Comparison of ENCODE assay signal across 30 cellular contexts in the genomic region with DNA sequence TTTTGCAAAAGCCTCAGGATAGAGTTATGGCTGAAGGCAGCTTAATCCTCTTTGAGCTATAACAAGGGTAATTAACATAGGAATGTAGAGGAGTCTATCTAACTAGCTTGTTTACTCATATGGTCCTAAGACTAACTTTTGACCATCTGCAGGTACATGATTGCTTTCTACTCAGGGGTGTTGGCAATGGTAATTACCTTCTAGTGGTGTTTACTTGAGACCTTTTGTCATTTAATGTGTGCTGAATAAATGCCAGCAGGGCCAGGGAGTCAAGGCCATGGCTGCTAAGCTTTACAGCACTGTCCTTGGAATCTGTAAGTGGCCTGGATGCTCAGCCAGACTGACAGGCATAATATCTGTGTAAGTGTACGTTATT.
DNase-seq lines count a peak whose midpoint lies in the region; ATAC-seq, FAIRE-seq and TF ChIP-seq lines count a peak whose summit lies in the region.
"Had no signal": no experiment of that assay in that cellular context is flagged by ENCODE, and none has a peak within 500 bp of the region (broad histone marks: within the 10 kb centered on the region; RNA-seq: fewer than 3 reads in every experiment).

No MANE protein-coding gene starts in this region.

- no peaks in the 10 kb centered on the region for H4K20me1 ChIP-seq in astrocyte (ENCODE audit: insufficient read depth, low read length)

- H3K4me1 ChIP-seq in astrocyte (ENCODE audit: insufficient read depth, low read length), result no peaks in the 10 kb centered on the region

- peak; percentile 28 for DNase-seq in NCI-H1105 treated with DMSO at 0.1 percent for 48 hours (lab: John Stamatoyannopoulos, UW)
- DNase-seq in NCI-H1105 (lab: John Stamatoyannopoulos, UW), result no peak
- no peak for DNase-seq in astrocyte (ENCODE audit: low read depth)
- peak; percentile 40 for DNase-seq in iPS-NIHi7 (ENCODE audit: extremely low spot score)
- DNase-seq in progenitor cell of endocrine pancreas (ENCODE audit: low spot score, unreplicated experiment), result no peak
- no peak for DNase-seq in NCI-H2107 (lab: John Stamatoyannopoulos, UW)
- no peak for DNase-seq in inferior parietal cortex (ENCODE audit: extremely low spot score)
- DNase-seq: activated CD4-positive, alpha-beta T cell treated with anti-CD3 and anti-CD28 coated beads, Interleukin-2, amount 50 U/mL, for 1 hour; activated CD8-positive, alpha-beta memory T cell treated with anti-CD3 and anti-CD28 coated beads, Interleukin-2, amount 10 ng/mL, durations not matched to agents 7 days and 5 days; activated naive CD4-positive, alpha-beta T cell; activated T-cell treated with anti-CD3 and anti-CD28 coated beads, Interleukin-2, amount 50 U/mL, for 72 hours; effector CD8-positive, alpha-beta T cell; erythroblast; foreskin fibroblast; GOT3; head of caudate nucleus; immature natural killer cell; left ventricle myocardium superior; midbrain; naive thymus-derived CD8-positive, alpha-beta T cell; NCI-H1092; NCI-H1930; NCI-H526 treated with DMSO at 0.1 percent for 48 hours; occipital lobe had no signal

- no peak overlapping the region for H2AFZ ChIP-seq in astrocyte (ENCODE audit: low read depth, low read length)

- peak overlapping the region; percentile 10 for H3K4me2 ChIP-seq in astrocyte (ENCODE audit: low read length)

- H3K4me3 ChIP-seq in astrocyte (ENCODE audit: insufficient read depth, low read depth, low read length), result no peak overlapping the region
- H3K4me3 ChIP-seq: thoracic aorta had no signal

- TF ChIP-seq CTCF in astrocyte (IDR thresholded peaks at IDR 0.05; ENCODE audit: insufficient read depth, low read depth, low read length) (no peak), progenitor cell of endocrine pancreas (IDR thresholded peaks at IDR 0.05; ENCODE audit: unreplicated experiment) (no peak)

- no peaks in the 10 kb centered on the region for H3K9me3 ChIP-seq in astrocyte (ENCODE audit: insufficient read depth, low read depth, low read length)
- H3K9me3 ChIP-seq: thoracic aorta had no signal

- no peaks in the 10 kb centered on the region for H3K9me3 Mint-ChIP-seq in astrocyte (ENCODE audit: unreplicated experiment)
- H3K9me3 Mint-ChIP-seq in progenitor cell of endocrine pancreas (ENCODE audit: low read depth), result no peaks in the 10 kb centered on the region
- H3K9me3 Mint-ChIP-seq: IgD-negative memory B cell; stimulated activated naive CD8-positive, alpha-beta T cell treated with anti-CD3 and anti-CD28 coated beads, Interleukin-15, Interleukin-2, amounts not matched to agents 100 ng/mL and 50 ng/mL, for 24 hours had no signal

- H3K4me1 Mint-ChIP-seq in astrocyte (ENCODE audit: low read depth, unreplicated experiment), result peaks cover 59% of the 10 kb centered on the region
- peaks cover 29% of the 10 kb centered on the region for H3K4me1 Mint-ChIP-seq in progenitor cell of endocrine pancreas (ENCODE audit: low read depth)
- H3K4me1 Mint-ChIP-seq: activated CD8-positive, alpha-beta memory T cell treated with anti-CD3 and anti-CD28 coated beads, Interleukin-2, amount 10 ng/mL, durations not matched to agents 7 days and 5 days; immature natural killer cell; naive thymus-derived CD8-positive, alpha-beta T cell had no signal

- peak overlapping the region; percentile 21 for H3K27ac Mint-ChIP-seq in astrocyte (ENCODE audit: unreplicated experiment)
- peak overlapping the region; percentile 70 for H3K27ac Mint-ChIP-seq in progenitor cell of endocrine pancreas
- H3K27ac Mint-ChIP-seq: activated CD8-positive, alpha-beta memory T cell treated with anti-CD3 and anti-CD28 coated beads, Interleukin-2, amount 10 ng/mL, durations not matched to agents 7 days and 5 days; activated T-cell treated with anti-CD3 and anti-CD28 coated beads, Interleukin-2, amount 50 U/mL, for 72 hours; immature natural killer cell; naive thymus-derived CD8-positive, alpha-beta T cell; stimulated activated naive CD8-positive, alpha-beta T cell treated with anti-CD3 and anti-CD28 coated beads, Interleukin-15, Interleukin-2, amounts not matched to agents 100 ng/mL and 50 ng/mL, for 24 hours had no signal

- no peaks in the 10 kb centered on the region for H3K36me3 Mint-ChIP-seq in astrocyte (ENCODE audit: low read depth, unreplicated experiment)
- H3K36me3 Mint-ChIP-seq in progenitor cell of endocrine pancreas (ENCODE audit: insufficient read depth), result no peaks in the 10 kb centered on the region
- H3K36me3 Mint-ChIP-seq: activated CD8-positive, alpha-beta memory T cell treated with anti-CD3 and anti-CD28 coated beads, Interleukin-2, amount 10 ng/mL, durations not matched to agents 7 days and 5 days; IgD-negative memory B cell; immature natural killer cell; naive thymus-derived CD8-positive, alpha-beta T cell had no signal

- no peak for FAIRE-seq in astrocyte (lab: Jason Lieb, UNC)

- H3K27ac ChIP-seq in astrocyte (ENCODE audit: low read depth, low read length), result no peak overlapping the region
- H3K27ac ChIP-seq: thoracic aorta, VCaP had no signal

- no peak overlapping the region for H3K9ac ChIP-seq in astrocyte (ENCODE audit: low read length)

- H3K4me3 Mint-ChIP-seq in astrocyte (ENCODE audit: unreplicated experiment) (no peak overlapping the region), progenitor cell of endocrine pancreas (ENCODE audit: low read depth) (no peak overlapping the region)
- H3K4me3 Mint-ChIP-seq: activated CD8-positive, alpha-beta memory T cell treated with anti-CD3 and anti-CD28 coated beads, Interleukin-2, amount 10 ng/mL, durations not matched to agents 7 days and 5 days; activated T-cell treated with anti-CD3 and anti-CD28 coated beads, Interleukin-2, amount 50 U/mL, for 72 hours; immature natural killer cell; naive thymus-derived CD8-positive, alpha-beta T cell; stimulated activated naive CD8-positive, alpha-beta T cell treated with anti-CD3 and anti-CD28 coated beads, Interleukin-15, Interleukin-2, amounts not matched to agents 100 ng/mL and 50 ng/mL, for 24 hours had no signal

- H3K36me3 ChIP-seq in astrocyte (ENCODE audit: insufficient read depth, low read length), result no peaks in the 10 kb centered on the region
- H3K36me3 ChIP-seq: thoracic aorta had no signal

- H3K27me3 ChIP-seq in astrocyte (ENCODE audit: insufficient read depth, low read length), result no peaks in the 10 kb centered on the region

- H3K27me3 Mint-ChIP-seq in astrocyte (ENCODE audit: low read depth, unreplicated experiment) (no peaks in the 10 kb centered on the region), progenitor cell of endocrine pancreas (no peaks in the 10 kb centered on the region)
- H3K27me3 Mint-ChIP-seq: activated CD8-positive, alpha-beta memory T cell treated with anti-CD3 and anti-CD28 coated beads, Interleukin-2, amount 10 ng/mL, durations not matched to agents 7 days and 5 days; IgD-negative memory B cell; naive thymus-derived CD8-positive, alpha-beta T cell; stimulated activated naive CD8-positive, alpha-beta T cell treated with anti-CD3 and anti-CD28 coated beads, Interleukin-15, Interleukin-2, amounts not matched to agents 100 ng/mL and 50 ng/mL, for 24 hours had no signal

- no peaks in the 10 kb centered on the region for H3K79me2 ChIP-seq in astrocyte (ENCODE audit: insufficient read depth, low read length)

- ATAC-seq in GM21526 (IDR thresholded peaks at IDR 0.05; ENCODE audit: low FRiP score, unreplicated experiment), result no peak
- ATAC-seq: activated CD8-positive, alpha-beta memory T cell treated with anti-CD3 and anti-CD28 coated beads, Interleukin-2, amount 10 ng/mL, durations not matched to agents 7 days and 5 days; activated T-cell treated with anti-CD3 and anti-CD28 coated beads, Interleukin-2, amount 50 U/mL, for 72 hours; left ventricle myocardium superior; naive thymus-derived CD8-positive, alpha-beta T cell; Right ventricle myocardium inferior had no signal

Comparison
In these comparisons a context has a peak if more than half of its experiments do, and no peak if none do; other contexts are left out.
1. DNase-seq: peak in NCI-H1105 treated with DMSO at 0.1 percent for 48 hours (single experiment) and iPS-NIHi7 (single experiment); none in NCI-H1105 (single experiment), astrocyte (single experiment), progenitor cell of endocrine pancreas (single experiment), NCI-H2107 (single experiment) and inferior parietal cortex (single experiment).